ENCODE assay signal across 18 cellular contexts in the genomic region with DNA sequence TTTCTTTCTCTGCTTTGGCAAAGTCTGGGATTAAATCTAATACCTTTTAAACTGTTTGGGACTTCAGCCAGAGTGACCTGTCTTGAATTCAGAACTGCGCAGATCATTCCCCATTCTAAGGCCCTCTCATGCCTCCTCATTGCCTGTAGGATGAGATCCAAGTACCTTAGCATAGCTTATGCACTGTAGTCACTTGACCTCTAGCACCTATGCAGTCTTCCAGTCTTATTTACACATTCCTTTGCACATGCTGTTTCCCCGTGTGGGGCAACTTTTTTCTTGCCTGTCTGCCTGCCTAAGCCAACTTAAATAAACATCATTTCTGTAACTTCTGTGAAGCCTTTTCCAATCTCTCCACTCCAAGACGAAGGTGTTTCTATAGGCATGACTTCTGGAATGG.
A peak's percentile ranks its signal among the peaks of the same experiment; 100 is the strongest.
DNase-seq lines count a peak whose midpoint lies in the region; ATAC-seq and TF ChIP-seq lines count a peak whose summit lies in the region.
"Had no signal": no experiment of that assay in that cellular context is flagged by ENCODE, and none has a peak within 500 bp of the region (broad histone marks: within the 10 kb centered on the region; RNA-seq: fewer than 3 reads in every experiment).

No MANE protein-coding gene starts in this region.

- H3K27me3 ChIP-seq in RWPE2 (ENCODE audit: insufficient read depth, poor library complexity, severe bottlenecking) (no peaks in the 10 kb centered on the region), ascending aorta (no peaks in the 10 kb centered on the region)
- H3K27me3 ChIP-seq: ovary had no signal

- no peak overlapping the region for H3K27ac ChIP-seq in RWPE2 (ENCODE audit: poor library complexity, severe bottlenecking)
- no peak overlapping the region for H3K27ac ChIP-seq in ascending aorta
- H3K27ac ChIP-seq: ovary had no signal

- H3K9me3 ChIP-seq in RWPE2 (ENCODE audit: severe bottlenecking), result no peaks in the 10 kb centered on the region
- H3K9me3 ChIP-seq in ascending aorta, result peaks cover 0 to 17% of the 10 kb centered on the region in 2 donors
- H3K9me3 ChIP-seq: ovary had no signal

- ATAC-seq in RWPE2 (ENCODE audit: low read depth), result peak; percentile 31; the same call in 1 of the 3 replicates
- ATAC-seq in esophagus mucosa, result peak; percentile 37
- no peak for ATAC-seq in HG03159 (IDR thresholded peaks at IDR 0.05; ENCODE audit: unreplicated experiment)
- ATAC-seq: activated CD8-positive, alpha-beta T cell treated with anti-CD3 and anti-CD28 coated beads for 36 hours; stimulated activated naive CD8-positive, alpha-beta T cell treated with anti-CD3 and anti-CD28 coated beads, Interleukin-15, amount 100 ng/mL, for 72 hours had no signal

- H3K36me3 ChIP-seq in RWPE2 (ENCODE audit: low read depth) (no peaks in the 10 kb centered on the region), ascending aorta (no peaks in the 10 kb centered on the region)
- H3K36me3 ChIP-seq: ovary had no signal

- intact Hi-C loops in ascending aorta (cut with DNase I), result no loop called here

- H3K4me3 ChIP-seq in RWPE2 (ENCODE audit: severe bottlenecking) (no peak overlapping the region), ascending aorta (no peak overlapping the region)
- H3K4me3 ChIP-seq: lung, ovary had no signal

- TF ChIP-seq CTCF in RWPE2 (IDR thresholded peaks at IDR 0.05; ENCODE audit: poor library complexity, severe bottlenecking) (no peak), ascending aorta (IDR thresholded peaks at IDR 0.05) (no peak)

- peak; percentile 5 for DNase-seq in ELF-1 (ENCODE audit: low read depth, low spot score)
- DNase-seq in RWPE2 (ENCODE audit: low spot score), result no peak
- peak; percentile 20 for DNase-seq in mucosa of gallbladder (ENCODE audit: low spot score)
- DNase-seq in stimulated activated CD8-positive, alpha-beta memory T cell treated with anti-CD3 and anti-CD28 coated beads, Interleukin-4, amount 100 ng/mL, for 48 hours, result no peak
- no peak for DNase-seq in ascending aorta (ENCODE audit: low spot score in 2 of 2)
- DNase-seq in cerebellar cortex (ENCODE audit: low spot score), result no peak
- DNase-seq: activated CD8-positive, alpha-beta T cell treated with anti-CD3 and anti-CD28 coated beads for 36 hours; activated naive CD4-positive, alpha-beta T cell treated with anti-CD3 and anti-CD28 coated beads, Interleukin-2, amount 50 U/mL, for 16 hours; activated T-cell treated with anti-CD3 and anti-CD28 coated beads, Interleukin-2, amount 50 U/mL, for 1 hour; glutamatergic neuron; NCI-H1694; NCI-H748 treated with DMSO at 0.1 percent for 48 hours; ovary; stimulated activated naive CD8-positive, alpha-beta T cell treated with anti-CD3 and anti-CD28 coated beads, Interleukin-15, amount 100 ng/mL, for 72 hours; trophoblast cell had no signal

- H3K4me1 ChIP-seq in RWPE2 (ENCODE audit: insufficient read depth, poor library complexity, severe bottlenecking) (no peaks in the 10 kb centered on the region), ascending aorta (no peaks in the 10 kb centered on the region)

Comparison
In these comparisons a context has a peak if more than half of its experiments do, and no peak if none do; other contexts are left out.
1. DNase-seq: peak in ELF-1 (single experiment) and mucosa of gallbladder (single experiment); none in RWPE2 (single experiment), stimulated activated CD8-positive, alpha-beta memory T cell treated with anti-CD3 and anti-CD28 coated beads, Interleukin-4, amount 100 ng/mL, for 48 hours (single experiment), ascending aorta (0 of 2) and cerebellar cortex (single experiment).